Comparison of ENCODE assay signal across 8 cellular contexts in genomic region chr14:34983148-34983760, GRCh38. TPM values are rescaled to one million over a fixed set of nuclear protein-coding genes. Genes with fewer than 3 reads are reported as not detected.
DNase-seq lines count a peak whose midpoint lies in the region; ATAC-seq and TF ChIP-seq lines count a peak whose summit lies in the region.

No MANE protein-coding gene starts in this region.

- H3K27me3 ChIP-seq in A673 (replicated peaks; ENCODE audit: insufficient read depth, low read depth, low read length, poor library complexity) (no peaks in the 10 kb centered on the region), mucosa of stomach (ENCODE audit: control insufficient read depth, insufficient read depth, low read length) (no peaks in the 10 kb centered on the region)

- H3K36me3 ChIP-seq in A673 (ENCODE audit: insufficient read depth, low read length, poor library complexity, severe bottlenecking) (no peaks in the 10 kb centered on the region), mucosa of stomach (ENCODE audit: control insufficient read depth, insufficient read depth, low read length) (no peaks in the 10 kb centered on the region)

- peaks cover 24% of the 10 kb centered on the region for H3K4me1 ChIP-seq in A673 (ENCODE audit: insufficient read depth, low read length, poor library complexity, severe bottlenecking)
- peaks cover 4% of the 10 kb centered on the region for H3K4me1 ChIP-seq in mucosa of stomach (ENCODE audit: control insufficient read depth, insufficient read depth, low read length)

- H3K9ac ChIP-seq in mucosa of stomach (ENCODE audit: low read length), result peak overlapping the region; percentile 94

- H3K9me3 ChIP-seq in A673 (ENCODE audit: low read depth, low read length, poor library complexity, severe bottlenecking) (no peaks in the 10 kb centered on the region), mucosa of stomach (ENCODE audit: control insufficient read depth, low read length) (no peaks in the 10 kb centered on the region)

- POLR2A ChIA-PET in A673 (lab: Charles Lee; ENCODE audit: low non-redundant PET), result no interaction called here

- no peak for DNase-seq in A673 (ENCODE audit: low spot score)
- no peak for DNase-seq in cardiac fibroblast (ENCODE audit: low read depth in 2 of 2)
- no peak for DNase-seq in medulla oblongata (ENCODE audit: extremely low spot score)
- DNase-seq in NCI-H446 (lab: John Stamatoyannopoulos, UW), result no peak
- DNase-seq in iPS-NIHi11 (ENCODE audit: low spot score), result no peak

- H3K27ac ChIP-seq in A673 (ENCODE audit: low read depth, low read length, poor library complexity, severe bottlenecking), result peak overlapping the region; percentile 99

- BruUV-seq in A673 (replicated peaks; lab: Mats Ljungman, UMichigan), result TSS peak; percentile 68

- peak; percentile 15 for ATAC-seq in GM19452 (IDR thresholded peaks at IDR 0.05; ENCODE audit: unreplicated experiment)
- ATAC-seq in HG03457 (IDR thresholded peaks at IDR 0.05; ENCODE audit: unreplicated experiment), result peak; percentile 17

- intact Hi-C loops in A673 (cut with micrococcal nuclease; ENCODE audit: unreplicated experiment), result loop anchor here (5.0 to 10.0 kb wide), 2 partner anchors 308 to 429 kb away; no protein-coding TSS in a partner anchor

- peak overlapping the region; percentile 77 for H3K4me3 ChIP-seq in A673 (ENCODE audit: low read depth, low read length, poor library complexity, severe bottlenecking)
- peak overlapping the region; percentile 74 to 83 for H3K4me3 ChIP-seq in cardiac fibroblast (replicated peaks in 1 of 2; ENCODE audit: low read depth in 2 of 2, low read length in 2 of 2)
- peak overlapping the region; percentile 89 for H3K4me3 ChIP-seq in mucosa of stomach (ENCODE audit: low read length)

- TF ChIP-seq CTCF in A673 (conservative IDR thresholded peaks at IDR 0.05; ENCODE audit: low read depth, low read length) (no peak), cardiac fibroblast (IDR thresholded peaks at IDR 0.05; ENCODE audit: low read depth, low read length) (no peak)

- CTCF ChIA-PET in A673 (lab: Charles Lee), result interaction anchor here (0.6 to 1.1 kb wide), 2 partner anchors 101 to 408 kb away, joined by 3 to 5 read pairs; no protein-coding TSS in a partner anchor

RNA-seq across cellular contexts. Expression of gene SRP54, which starts 0.5 kb away (rescaled TPM):
- 60.2 and 60.3 TPM in 2 replicates for total RNA-seq in A673 (2021)
